ENCODE assay signal across 1 cellular context in the genomic region with DNA sequence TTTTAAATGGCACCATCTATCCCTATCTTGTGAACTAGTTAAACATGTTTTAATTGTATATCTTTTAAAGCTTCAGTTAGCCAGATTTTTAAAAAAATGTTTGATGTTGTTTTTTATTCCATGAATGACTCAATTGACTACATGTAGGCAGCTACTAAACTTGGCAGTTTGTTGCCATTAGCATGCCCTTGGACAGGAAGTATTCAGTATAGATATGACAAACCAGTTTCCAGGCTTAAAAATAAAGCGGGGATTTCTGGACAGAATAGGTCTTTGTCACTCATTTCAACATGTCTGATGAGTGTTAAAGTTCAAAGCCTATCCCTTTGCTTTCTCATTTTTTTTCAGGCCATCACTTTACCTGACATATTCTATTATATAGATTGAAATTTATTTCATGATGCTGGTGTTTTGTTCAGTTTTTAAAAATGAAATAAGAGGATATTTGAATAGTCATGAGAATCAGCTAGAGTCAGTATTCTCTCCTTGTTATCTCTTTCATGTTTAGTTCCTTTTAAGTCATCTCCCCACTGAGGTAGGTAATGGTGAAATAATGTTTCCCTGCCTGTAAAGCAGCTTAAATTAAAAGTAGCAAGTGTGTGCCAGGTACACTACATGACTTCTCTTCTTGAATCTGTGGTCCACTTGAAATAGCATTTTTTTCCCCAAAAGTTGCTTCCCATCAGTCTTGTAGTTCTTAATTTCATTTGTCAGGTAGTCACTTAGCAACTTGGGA.
TF ChIP-seq lines count a peak whose summit lies in the region.

No MANE protein-coding gene starts in this region.

TF ChIP-seq in IMR-90, 13 proteins besides CTCF, POLR2A, EP300 and RAD21 (continued from another document):
- no peak for TF ChIP-seq FOS (IDR thresholded peaks at IDR 0.05; ENCODE audit: low read depth, low read length)
- TF ChIP-seq BHLHE40 (IDR thresholded peaks at IDR 0.05; ENCODE audit: low read depth, low read length): no peak
